ENCODE assay signal across 8 cellular contexts in genomic region chr1:46184920-46185658, GRCh38. TPM values are rescaled to one million over a fixed set of nuclear protein-coding genes. Genes with fewer than 3 reads are reported as not detected.
DNase-seq lines count a peak whose midpoint lies in the region; ATAC-seq, FAIRE-seq and TF ChIP-seq lines count a peak whose summit lies in the region.
"Had no signal": no experiment of that assay in that cellular context is flagged by ENCODE, and none has a peak within 500 bp of the region (broad histone marks: within the 10 kb centered on the region; RNA-seq: fewer than 3 reads in every experiment).

No MANE protein-coding gene starts in this region.

- no peak overlapping the region for H3K27ac ChIP-seq in HEK293 (ENCODE audit: extremely low read depth, low read depth, low read length)
- peak overlapping the region; percentile 93 to 95 for H3K27ac ChIP-seq in small intestine (ENCODE audit: low read depth in 1 of 2, low read length in 1 of 2)

- peaks cover 0 to 32% of the 10 kb centered on the region in 2 experiments; a peak in 1 of 3 replicates for H3K36me3 ChIP-seq in HEK293 (ENCODE audit: control insufficient read depth in 2 of 2, insufficient read depth in 1 of 2, low read length in 2 of 2)
- peaks cover 0 to 6% of the 10 kb centered on the region in 2 donors for H3K36me3 ChIP-seq in small intestine (ENCODE audit: control insufficient read depth in 2 of 2, insufficient read depth in 2 of 2, low read length in 2 of 2)

- no peak for ATAC-seq in GM18909 (IDR thresholded peaks at IDR 0.05; ENCODE audit: poor library complexity, unreplicated experiment)
- no peak for ATAC-seq in GM21528 (IDR thresholded peaks at IDR 0.05; ENCODE audit: low FRiP score, unreplicated experiment)

- 63 to 82% (median 73%) methylated on average over 7 of the region's 7 CpGs for WGBS in small intestine, 3 donors

- H3K9me3 Mint-ChIP-seq in activated T-helper 1 cell treated with anti-CD3 and anti-CD28 coated beads, Interleukin-12 subunit alpha, Interleukin-12 subunit beta, Interleukin-2, Interleukin-4 antibody, amounts not matched to agents 30 ng/mL and 10 ng/mL and 1 ng/mL, durations not matched to agents 14 hours and 24 hours and 36 hours = no peaks in the 10 kb centered on the region

- intact Hi-C loops in activated T-helper 1 cell treated with anti-CD3 and anti-CD28 coated beads, Interleukin-12 subunit alpha, Interleukin-12 subunit beta, Interleukin-2, Interleukin-4 antibody, amounts not matched to agents 30 ng/mL and 10 ng/mL and 1 ng/mL, durations not matched to agents 14 hours and 24 hours and 36 hours (cut with micrococcal nuclease) = loop anchor here (1.0 kb wide), 1 partner anchor 13 kb away; the partner anchor contains the start of gene POMGNT1

- H3K27me3 Mint-ChIP-seq in activated T-helper 1 cell treated with anti-CD3 and anti-CD28 coated beads, Interleukin-12 subunit alpha, Interleukin-12 subunit beta, Interleukin-2, Interleukin-4 antibody, amounts not matched to agents 30 ng/mL and 10 ng/mL and 1 ng/mL, durations not matched to agents 14 hours and 24 hours and 36 hours (ENCODE audit: insufficient read depth) = peaks cover 6% of the 10 kb centered on the region

- POLR2A ChIA-PET in HEK293 (lab: Yijun Ruan, JAX) = no interaction called here

- H3K4me1 ChIP-seq in HEK293 (ENCODE audit: control insufficient read depth, insufficient read depth, low read length) = peaks cover 3% of the 10 kb centered on the region; the same call in 1 of the 2 replicates
- peaks cover 9% of the 10 kb centered on the region in 2 donors for H3K4me1 ChIP-seq in small intestine (ENCODE audit: control insufficient read depth in 2 of 2, insufficient read depth in 1 of 2, low read depth in 1 of 2, low read length in 1 of 2)

- peak overlapping the region; percentile 94 for H3K27ac Mint-ChIP-seq in activated T-helper 1 cell treated with anti-CD3 and anti-CD28 coated beads, Interleukin-12 subunit alpha, Interleukin-12 subunit beta, Interleukin-2, Interleukin-4 antibody, amounts not matched to agents 30 ng/mL and 10 ng/mL and 1 ng/mL, durations not matched to agents 14 hours and 24 hours and 36 hours

- no peaks in the 10 kb centered on the region for H3K9me3 ChIP-seq in HEK293 (ENCODE audit: control insufficient read depth, insufficient read depth, low read depth, low read length)
- H3K9me3 ChIP-seq in small intestine (ENCODE audit: control insufficient read depth, low read depth) = no peaks in the 10 kb centered on the region

- peaks cover 22% of the 10 kb centered on the region for H3K4me1 Mint-ChIP-seq in activated T-helper 1 cell treated with anti-CD3 and anti-CD28 coated beads, Interleukin-12 subunit alpha, Interleukin-12 subunit beta, Interleukin-2, Interleukin-4 antibody, amounts not matched to agents 30 ng/mL and 10 ng/mL and 1 ng/mL, durations not matched to agents 14 hours and 24 hours and 36 hours (ENCODE audit: low read depth)

- H3K4me3 Mint-ChIP-seq in activated T-helper 1 cell treated with anti-CD3 and anti-CD28 coated beads, Interleukin-12 subunit alpha, Interleukin-12 subunit beta, Interleukin-2, Interleukin-4 antibody, amounts not matched to agents 30 ng/mL and 10 ng/mL and 1 ng/mL, durations not matched to agents 14 hours and 24 hours and 36 hours = peak overlapping the region; percentile 71

- DNase-seq in activated T-helper 1 cell treated with anti-CD3 and anti-CD28 coated beads, Interleukin-12 subunit alpha, Interleukin-12 subunit beta, Interleukin-2, Interleukin-4 antibody, amounts not matched to agents 30 ng/mL and 10 ng/mL and 1 ng/mL, durations not matched to agents 14 hours and 24 hours and 36 hours (ENCODE audit: low spot score) = no peak
- DNase-seq in small intestine (no peak), NCI-H345 treated with DMSO at 0.1 percent for 48 hours (lab: John Stamatoyannopoulos, UW; ENCODE audit: unreplicated experiment) (no peak)
- DNase-seq: NCI-H1417 treated with DMSO at 0.1 percent for 48 hours had no signal

- CTCF ChIA-PET in HEK293 (lab: Yijun Ruan, JAX) = interaction anchor here (6.2 to 9.3 kb wide), 2 partner anchors 39 to 149 kb away, joined by 71 to 148 read pairs; no protein-coding TSS in a partner anchor

- no peak for TF ChIP-seq CTCF in HEK293 (tag by site-specific recombination; IDR thresholded peaks at IDR 0.05)

- no peaks in the 10 kb centered on the region for H3K27me3 ChIP-seq in small intestine (ENCODE audit: control insufficient read depth in 2 of 2, insufficient read depth in 2 of 2, low read length in 2 of 2)

- no peak for FAIRE-seq in small intestine (lab: Jason Lieb, UNC)
- FAIRE-seq: islet of Langerhans had no signal

- peaks cover 7% of the 10 kb centered on the region for H3K36me3 Mint-ChIP-seq in activated T-helper 1 cell treated with anti-CD3 and anti-CD28 coated beads, Interleukin-12 subunit alpha, Interleukin-12 subunit beta, Interleukin-2, Interleukin-4 antibody, amounts not matched to agents 30 ng/mL and 10 ng/mL and 1 ng/mL, durations not matched to agents 14 hours and 24 hours and 36 hours (ENCODE audit: low read depth)

- no peak overlapping the region for H3K4me3 ChIP-seq in HEK293 (ENCODE audit: low read depth, low read length)
- H3K4me3 ChIP-seq in small intestine (ENCODE audit: low read depth in 1 of 2, low read length in 2 of 2) = no peak overlapping the region

TF ChIP-seq in HEK293, 187 proteins besides CTCF, POLR2A, EP300 and RAD21:
- no peak for TF ChIP-seq SP7 (tag by site-specific recombination; IDR thresholded peaks at IDR 0.05)
- peak; percentile 94 for TF ChIP-seq ZFHX2 (tag by site-specific recombination; conservative IDR thresholded peaks at IDR 0.05)
- peak; percentile 77 for TF ChIP-seq EGR2 (tag by site-specific recombination; IDR thresholded peaks at IDR 0.05; ENCODE audit: low read depth)

RNA-seq across cellular contexts. Expression of gene P3R3URF, which starts 8.8 kb away (rescaled TPM):
- not detected in 2 replicates for total RNA-seq in activated T-helper 1 cell treated with anti-CD3 and anti-CD28 coated beads, Interleukin-12 subunit alpha, Interleukin-12 subunit beta, Interleukin-2, Interleukin-4 antibody, amounts not matched to agents 30 ng/mL and 10 ng/mL and 1 ng/mL, durations not matched to agents 14 hours and 24 hours and 36 hours
- polyA plus RNA-seq in small intestine = not detected

RNA-seq across cellular contexts. Expression of gene TSPAN1, which starts 10.2 kb away (rescaled TPM):
- total RNA-seq in activated T-helper 1 cell treated with anti-CD3 and anti-CD28 coated beads, Interleukin-12 subunit alpha, Interleukin-12 subunit beta, Interleukin-2, Interleukin-4 antibody, amounts not matched to agents 30 ng/mL and 10 ng/mL and 1 ng/mL, durations not matched to agents 14 hours and 24 hours and 36 hours = not detected in 2 replicates
- 100 to 1,000 TPM in 1 of 3 donors, 10 to 100 TPM in 2; 22.7 to 104 (median 40.3) TPM for polyA plus RNA-seq in small intestine

RNA-seq across cellular contexts. Expression of gene POMGNT1, which starts 13.1 kb away (rescaled TPM):
- 80.8 and 85.7 TPM in 2 replicates for total RNA-seq in activated T-helper 1 cell treated with anti-CD3 and anti-CD28 coated beads, Interleukin-12 subunit alpha, Interleukin-12 subunit beta, Interleukin-2, Interleukin-4 antibody, amounts not matched to agents 30 ng/mL and 10 ng/mL and 1 ng/mL, durations not matched to agents 14 hours and 24 hours and 36 hours
- polyA plus RNA-seq in small intestine = 10 to 100 TPM; 37.6 to 81.3 (median 44.1) TPM

RNA-seq across cellular contexts. Expression of gene LURAP1, which starts 18.0 kb away (rescaled TPM):
- 0.15 TPM in 1 of 2 replicates, not detected in the other for total RNA-seq in activated T-helper 1 cell treated with anti-CD3 and anti-CD28 coated beads, Interleukin-12 subunit alpha, Interleukin-12 subunit beta, Interleukin-2, Interleukin-4 antibody, amounts not matched to agents 30 ng/mL and 10 ng/mL and 1 ng/mL, durations not matched to agents 14 hours and 24 hours and 36 hours
- polyA plus RNA-seq in small intestine = 1 to 10 TPM in 1 of 3 donors, under 1 TPM in 1, not detected in 1; 0.27 to 1.8 TPM

RNA-seq across cellular contexts. Expression of gene PIK3R3, which starts 52.7 kb away (rescaled TPM):
- 3.6 TPM in 2 replicates for total RNA-seq in activated T-helper 1 cell treated with anti-CD3 and anti-CD28 coated beads, Interleukin-12 subunit alpha, Interleukin-12 subunit beta, Interleukin-2, Interleukin-4 antibody, amounts not matched to agents 30 ng/mL and 10 ng/mL and 1 ng/mL, durations not matched to agents 14 hours and 24 hours and 36 hours
- polyA plus RNA-seq in small intestine = 10 to 100 TPM in 1 of 3 donors, 1 to 10 TPM in 2; 1.6 to 13.5 (median 3.0) TPM
